In genomic region chr9:111900081-111900805, GRCh38 we compare ENCODE assay signal across 12 cellular contexts. TPM values are rescaled to one million over a fixed set of nuclear protein-coding genes. Genes with fewer than 3 reads are reported as not detected.
A peak's percentile ranks its signal among the peaks of the same experiment; 100 is the strongest.
DNase-seq lines count a peak whose midpoint lies in the region; ATAC-seq and TF ChIP-seq lines count a peak whose summit lies in the region.
"Had no signal": no experiment of that assay in that cellular context is flagged by ENCODE, and none has a peak within 500 bp of the region (broad histone marks: within the 10 kb centered on the region; RNA-seq: fewer than 3 reads in every experiment).

No MANE protein-coding gene starts in this region.

- 81 to 83% methylated on average over 5 of the region's 5 CpGs for WGBS in heart right ventricle, 2 donors

- intact Hi-C loops in left ventricle myocardium inferior (cut with micrococcal nuclease) (no loop called here), heart right ventricle (cut with DNase I) (loop anchor here in 1 of 10 donors (10.0 kb wide), 1 partner anchor 175 kb away; no protein-coding TSS in a partner anchor)

- H3K27ac ChIP-seq in left ventricle myocardium inferior (replicated peaks) = no peak overlapping the region
- peak overlapping the region in 1 of 10 donors; percentile 93 for H3K27ac ChIP-seq in heart right ventricle
- H3K27ac ChIP-seq: SJSA1 had no signal

- peaks cover 13% of the 10 kb centered on the region for H3K4me1 Mint-ChIP-seq in type B pancreatic cell (ENCODE audit: unreplicated experiment)
- peaks cover 15% of the 10 kb centered on the region for H3K4me1 Mint-ChIP-seq in activated T-helper 17 cell treated with anti-CD3 and anti-CD28 coated beads, Interleukin-2, amount 50 U/mL, for 72 hours

- peaks cover 5% of the 10 kb centered on the region for H3K9me3 Mint-ChIP-seq in type B pancreatic cell
- H3K9me3 Mint-ChIP-seq in activated T-helper 17 cell treated with anti-CD3 and anti-CD28 coated beads, Interleukin-2, amount 50 U/mL, for 72 hours = no peaks in the 10 kb centered on the region
- H3K9me3 Mint-ChIP-seq: nephron progenitor cell had no signal

- no peak overlapping the region for H3K27ac Mint-ChIP-seq in type B pancreatic cell
- H3K27ac Mint-ChIP-seq in activated T-helper 17 cell treated with anti-CD3 and anti-CD28 coated beads, Interleukin-2, amount 50 U/mL, for 72 hours = no peak overlapping the region
- H3K27ac Mint-ChIP-seq: nephron progenitor cell had no signal

- H3K9me3 ChIP-seq in left ventricle myocardium inferior (replicated peaks) (no peaks in the 10 kb centered on the region), heart right ventricle (no peaks in the 10 kb centered on the region)
- H3K9me3 ChIP-seq: SJSA1 had no signal

- in situ Hi-C loops in astrocyte of the cerebellum (cut with HindIII; ENCODE audit: low sequenced_read_pairs) = no loop called here

- TF ChIP-seq CTCF in left ventricle myocardium inferior (IDR thresholded peaks at IDR 0.05; ENCODE audit: borderline replicate concordance) (no peak), heart right ventricle (IDR thresholded peaks at IDR 0.05) (no peak), astrocyte of the cerebellum (IDR thresholded peaks at IDR 0.05; ENCODE audit: low read depth, low read length, missing control alignments) (no peak), type B pancreatic cell (conservative IDR thresholded peaks at IDR 0.05) (no peak)

- H3K27me3 Mint-ChIP-seq in type B pancreatic cell = no peaks in the 10 kb centered on the region
- no peaks in the 10 kb centered on the region for H3K27me3 Mint-ChIP-seq in activated T-helper 17 cell treated with anti-CD3 and anti-CD28 coated beads, Interleukin-2, amount 50 U/mL, for 72 hours

- DNase-seq in left ventricle myocardium inferior (no peak), heart right ventricle (no peak), astrocyte of the cerebellum (ENCODE audit: low read depth) (no peak), kidney tubule cell (ENCODE audit: low spot score) (peak; percentile 61), type B pancreatic cell (ENCODE audit: extremely low spot score, unreplicated experiment) (no peak), dermis blood vessel endothelial cell (no peak), H4 (ENCODE audit: low spot score) (no peak)
- DNase-seq: MV-4-11, NCI-H446, nephron progenitor cell had no signal

- H3K36me3 Mint-ChIP-seq in type B pancreatic cell = no peaks in the 10 kb centered on the region
- H3K36me3 Mint-ChIP-seq in activated T-helper 17 cell treated with anti-CD3 and anti-CD28 coated beads, Interleukin-2, amount 50 U/mL, for 72 hours (ENCODE audit: low read depth) = no peaks in the 10 kb centered on the region

- no peak for ATAC-seq in heart right ventricle
- no peak for ATAC-seq in activated T-helper 17 cell treated with anti-CD3 and anti-CD28 coated beads, Interleukin-2, amount 50 U/mL, for 72 hours (replicated peaks)

- H3K4me1 ChIP-seq in left ventricle myocardium inferior = peaks cover 90% of the 10 kb centered on the region
- peaks cover 0 to 80% (median 67%) of the 10 kb centered on the region in 9 donors for H3K4me1 ChIP-seq in heart right ventricle

- H3K4me3 ChIP-seq in left ventricle myocardium inferior (peak overlapping the region; percentile 91), heart right ventricle (peak overlapping the region in 1 of 10 donors; percentile 82), astrocyte of the cerebellum (ENCODE audit: low read depth, low read length) (peak overlapping the region; percentile 10)
- H3K4me3 ChIP-seq: SJSA1 had no signal

- H3K36me3 ChIP-seq in left ventricle myocardium inferior = no peaks in the 10 kb centered on the region
- peaks cover 0 to 6% (median 0%) of the 10 kb centered on the region in 9 donors for H3K36me3 ChIP-seq in heart right ventricle

- H3K27me3 ChIP-seq in left ventricle myocardium inferior (ENCODE audit: low read depth) (no peaks in the 10 kb centered on the region), heart right ventricle (no peaks in the 10 kb centered on the region)
- H3K27me3 ChIP-seq: SJSA1 had no signal

- H3K4me3 Mint-ChIP-seq in type B pancreatic cell = peak overlapping the region; percentile 46
- no peak overlapping the region for H3K4me3 Mint-ChIP-seq in activated T-helper 17 cell treated with anti-CD3 and anti-CD28 coated beads, Interleukin-2, amount 50 U/mL, for 72 hours
- H3K4me3 Mint-ChIP-seq: nephron progenitor cell had no signal

RNA-seq across cellular contexts. Expression of gene UGCG, which starts 3.6 kb away (rescaled TPM):
- total RNA-seq in left ventricle myocardium inferior (12.7 TPM), heart right ventricle (10 to 100 TPM; 11.1 to 42.6 (median 13.6) TPM), type B pancreatic cell (ENCODE audit: low replicate concordance) (28.3 and 41.4 TPM in 2 replicates), dermis blood vessel endothelial cell (63.8 and 112 TPM in 2 replicates)
- 10 to 100 TPM; 11.2 to 15.7 TPM for polyA plus RNA-seq in heart right ventricle
- total RNA-seq in activated T-helper 17 cell treated with anti-CD3 and anti-CD28 coated beads, Interleukin-2, amount 50 U/mL, for 72 hours = 10 to 100 TPM; 15.1 to 15.8 TPM
- total RNA-seq in H4 (2014; rRNA removed; shearing (Covaris generic)) = 21.2 and 24.4 TPM in 2 replicates
